Comparison of ENCODE assay signal across 19 cellular contexts in the genomic region with DNA sequence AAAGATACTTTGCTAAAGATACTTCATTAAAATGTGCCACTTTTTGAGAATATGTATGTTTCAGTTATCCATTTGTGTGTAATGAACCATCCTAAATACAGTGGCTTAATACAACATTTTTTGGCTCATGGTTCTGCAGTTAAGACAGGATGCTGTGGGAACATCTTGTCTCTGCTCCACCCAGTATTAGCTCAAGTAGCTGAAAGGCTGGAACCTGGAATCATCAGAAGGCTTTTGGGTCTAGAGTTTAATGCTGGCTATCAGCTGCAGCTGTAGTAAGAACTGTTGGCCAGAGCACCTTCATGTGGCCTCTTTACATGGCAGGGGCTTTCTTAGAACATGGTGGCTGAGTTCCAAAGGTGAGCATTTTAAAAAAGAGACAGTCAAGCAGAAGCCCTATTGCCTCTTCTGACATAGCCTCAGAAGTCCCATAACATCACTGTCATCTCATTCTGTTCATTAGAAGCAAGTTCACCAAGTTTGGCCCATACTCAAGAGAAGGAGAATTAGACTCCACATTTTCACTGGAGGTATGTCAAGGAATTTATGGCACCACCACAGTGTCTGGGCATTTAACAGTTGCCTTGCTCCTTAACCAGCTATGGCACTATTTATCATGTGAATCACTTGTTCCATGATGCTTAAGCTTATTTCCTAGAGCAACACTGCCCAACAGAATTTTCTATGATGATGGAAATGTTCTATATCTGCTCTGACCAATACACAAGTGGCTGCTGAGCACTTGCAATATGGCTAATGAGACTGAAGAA.
DNase-seq lines count a peak whose midpoint lies in the region; ATAC-seq, FAIRE-seq and TF ChIP-seq lines count a peak whose summit lies in the region.
"Had no signal": no experiment of that assay in that cellular context is flagged by ENCODE, and none has a peak within 500 bp of the region (broad histone marks: within the 10 kb centered on the region; RNA-seq: fewer than 3 reads in every experiment).

No MANE protein-coding gene starts in this region.

- H3K27me3 ChIP-seq in testis (no peaks in the 10 kb centered on the region), heart right ventricle (no peaks in the 10 kb centered on the region)
- H3K27me3 ChIP-seq: BLaER1 had no signal

- no peak for TF ChIP-seq CTCF in AG10803 (conservative IDR thresholded peaks at IDR 0.05; ENCODE audit: low read length)
- no peak for TF ChIP-seq CTCF in testis (IDR thresholded peaks at IDR 0.05)
- no peak for TF ChIP-seq CTCF in heart right ventricle (IDR thresholded peaks at IDR 0.05)

- H3K4me1 ChIP-seq in testis: no peaks in the 10 kb centered on the region
- H3K4me1 ChIP-seq in heart right ventricle: no peaks in the 10 kb centered on the region
- H3K4me1 ChIP-seq: A549, BLaER1 had no signal

- H3K9me3 Mint-ChIP-seq in activated T-cell treated with anti-CD3 and anti-CD28 coated beads, Interleukin-2, amount 50 U/mL, for 24 hours: no peaks in the 10 kb centered on the region
- H3K9me3 Mint-ChIP-seq: GM23338 had no signal

- H3K4me3 Mint-ChIP-seq in activated T-cell treated with anti-CD3 and anti-CD28 coated beads, Interleukin-2, amount 50 U/mL, for 24 hours: no peak overlapping the region
- H3K4me3 Mint-ChIP-seq: CD14-positive monocyte; CD4-positive, alpha-beta memory T cell; GM23338 had no signal

- FAIRE-seq in GM12892 (lab: Jason Lieb, UNC): no peak
- FAIRE-seq: A549, H54 had no signal

- no peak overlapping the region for H3K27ac Mint-ChIP-seq in activated T-cell treated with anti-CD3 and anti-CD28 coated beads, Interleukin-2, amount 50 U/mL, for 24 hours
- H3K27ac Mint-ChIP-seq: CD14-positive monocyte; CD4-positive, alpha-beta memory T cell; GM23338 had no signal

- H3K27ac ChIP-seq in testis: no peak overlapping the region
- no peak overlapping the region for H3K27ac ChIP-seq in heart right ventricle
- H3K27ac ChIP-seq: 22Rv1, A549, BLaER1 had no signal

- no peaks in the 10 kb centered on the region for H3K9me3 ChIP-seq in testis
- peaks cover 0 to 11% (median 0%) of the 10 kb centered on the region in 11 donors for H3K9me3 ChIP-seq in heart right ventricle
- H3K9me3 ChIP-seq: A549, BLaER1 had no signal

- no peak overlapping the region for H3K4me3 ChIP-seq in AG10803 (ENCODE audit: low read length)
- H3K4me3 ChIP-seq in testis: no peak overlapping the region
- no peak overlapping the region for H3K4me3 ChIP-seq in heart right ventricle
- H3K4me3 ChIP-seq: A549, BLaER1, GM23338 had no signal

- H3K36me3 Mint-ChIP-seq in activated T-cell treated with anti-CD3 and anti-CD28 coated beads, Interleukin-2, amount 50 U/mL, for 24 hours (ENCODE audit: low read depth): no peaks in the 10 kb centered on the region
- H3K36me3 Mint-ChIP-seq: CD14-positive monocyte; CD4-positive, alpha-beta memory T cell had no signal

- ATAC-seq in sciatic nerve (peak; percentile 65), heart right ventricle (no peak)
- ATAC-seq: A549, GM23338 had no signal

- no peaks in the 10 kb centered on the region for H3K36me3 ChIP-seq in testis (ENCODE audit: low read depth, missing control alignments)
- no peaks in the 10 kb centered on the region for H3K36me3 ChIP-seq in heart right ventricle
- H3K36me3 ChIP-seq: BLaER1 had no signal

- TF ChIP-seq POLR2A in testis (IDR thresholded peaks at IDR 0.05): no peak
- no peak for TF ChIP-seq POLR2A in GM12892 (IDR thresholded peaks at IDR 0.05; ENCODE audit: low read depth, low read length)

- H3K4me1 Mint-ChIP-seq in activated T-cell treated with anti-CD3 and anti-CD28 coated beads, Interleukin-2, amount 50 U/mL, for 24 hours (ENCODE audit: low read depth): no peaks in the 10 kb centered on the region
- H3K4me1 Mint-ChIP-seq: CD14-positive monocyte; CD4-positive, alpha-beta memory T cell; GM23338 had no signal

- DNase-seq in AG10803 (ENCODE audit: low read depth): peak; percentile 39
- peak; percentile 18 for DNase-seq in astrocyte of the hippocampus (ENCODE audit: low read depth, low spot score)
- DNase-seq in sciatic nerve (ENCODE audit: low spot score): no peak
- peak; percentile 17 for DNase-seq in testis
- DNase-seq in GM12892 (ENCODE audit: insufficient read length): no peak
- no peak for DNase-seq in heart right ventricle
- no peak for DNase-seq in activated T-cell treated with anti-CD3 and anti-CD28 coated beads, Interleukin-2, amount 50 U/mL, for 24 hours
- DNase-seq in activated CD4-positive, alpha-beta T cell treated with anti-CD3 and anti-CD28 coated beads, Interleukin-2, amount 50 U/mL, for 4 hours: no peak
- DNase-seq: CD4-positive, alpha-beta memory T cell; DMS153; DMS79; GF-D8; HCEC 1CT had no signal

- no peaks in the 10 kb centered on the region for H3K27me3 Mint-ChIP-seq in activated T-cell treated with anti-CD3 and anti-CD28 coated beads, Interleukin-2, amount 50 U/mL, for 24 hours
- H3K27me3 Mint-ChIP-seq: CD4-positive, alpha-beta memory T cell had no signal

- intact Hi-C loops in sciatic nerve (cut with DNase I): no loop called here
- intact Hi-C loops in testis (cut with DNase I; ENCODE audit: low total_unique reads): no loop called here
- intact Hi-C loops in heart right ventricle (cut with DNase I): no loop called here

Comparison
In these comparisons a context has a peak if more than half of its experiments do, and no peak if none do; other contexts are left out.
1. DNase-seq: peak in AG10803 (single experiment), astrocyte of the hippocampus (single experiment) and testis (single experiment); none in sciatic nerve (single experiment), GM12892 (single experiment), heart right ventricle (0 of 2), activated T-cell treated with anti-CD3 and anti-CD28 coated beads, Interleukin-2, amount 50 U/mL, for 24 hours (single experiment) and activated CD4-positive, alpha-beta T cell treated with anti-CD3 and anti-CD28 coated beads, Interleukin-2, amount 50 U/mL, for 4 hours (0 of 2).